In genomic region chr2:119838179-119838578, GRCh38 we compare ENCODE assay signal across 15 cellular contexts.
DNase-seq lines count a peak whose midpoint lies in the region; ATAC-seq and TF ChIP-seq lines count a peak whose summit lies in the region.
"Had no signal": no experiment of that assay in that cellular context is flagged by ENCODE, and none has a peak within 500 bp of the region (broad histone marks: within the 10 kb centered on the region; RNA-seq: fewer than 3 reads in every experiment).

No MANE protein-coding gene starts in this region.

- POLR2A ChIA-PET in activated CD4-positive, alpha-beta T cell treated with anti-CD3 and anti-CD28 coated beads for 36 hours (lab: Charles Lee): no interaction called here
- POLR2A ChIA-PET in activated CD4-positive, alpha-beta T cell treated with anti-CD3 and anti-CD28 coated beads, Interleukin-2, amount 10 ng/mL, durations not matched to agents 7 days and 5 days (lab: Charles Lee): no interaction called here

- H3K4me3 Mint-ChIP-seq in activated CD4-positive, alpha-beta T cell treated with anti-CD3 and anti-CD28 coated beads for 36 hours: no peak overlapping the region
- no peak overlapping the region for H3K4me3 Mint-ChIP-seq in activated CD4-positive, alpha-beta T cell treated with anti-CD3 and anti-CD28 coated beads, Interleukin-2, amount 10 ng/mL, durations not matched to agents 7 days and 5 days
- H3K4me3 Mint-ChIP-seq in progenitor cell of endocrine pancreas (ENCODE audit: low read depth) (no peak overlapping the region), osteocyte (ENCODE audit: unreplicated experiment) (no peak overlapping the region)
- H3K4me3 Mint-ChIP-seq: activated B cell treated with CpG ODN at 0.5 μM for 24 hours; activated T-cell treated with anti-CD3 and anti-CD28 coated beads, Interleukin-2, amount 50 U/mL, for 4 hours had no signal

- TF ChIP-seq CTCF in progenitor cell of endocrine pancreas (IDR thresholded peaks at IDR 0.05; ENCODE audit: unreplicated experiment): no peak
- TF ChIP-seq CTCF in lower leg skin (IDR thresholded peaks at IDR 0.05): no peak
- TF ChIP-seq CTCF in osteocyte (IDR thresholded peaks at IDR 0.05): no peak

- peaks cover 4% of the 10 kb centered on the region for H3K36me3 Mint-ChIP-seq in activated CD4-positive, alpha-beta T cell treated with anti-CD3 and anti-CD28 coated beads for 36 hours (ENCODE audit: low read depth)
- peaks cover 27% of the 10 kb centered on the region for H3K36me3 Mint-ChIP-seq in activated CD4-positive, alpha-beta T cell treated with anti-CD3 and anti-CD28 coated beads, Interleukin-2, amount 10 ng/mL, durations not matched to agents 7 days and 5 days (ENCODE audit: low read depth)
- H3K36me3 Mint-ChIP-seq in progenitor cell of endocrine pancreas (ENCODE audit: insufficient read depth) (peaks cover 15% of the 10 kb centered on the region), osteocyte (ENCODE audit: unreplicated experiment) (no peaks in the 10 kb centered on the region)

- CTCF ChIA-PET in activated CD4-positive, alpha-beta T cell treated with anti-CD3 and anti-CD28 coated beads for 36 hours (lab: Charles Lee): interaction anchor here (0.8 to 1.4 kb wide), 4 partner anchors 9 to 271 kb away, joined by 3 to 5 read pairs (median 4); no protein-coding TSS in a partner anchor
- CTCF ChIA-PET in activated CD4-positive, alpha-beta T cell treated with anti-CD3 and anti-CD28 coated beads, Interleukin-2, amount 10 ng/mL, durations not matched to agents 7 days and 5 days (lab: Charles Lee): interaction anchor here (0.6 kb wide), 1 partner anchor 1510 kb away, joined by 3 read pairs; no protein-coding TSS in a partner anchor

- ATAC-seq in activated CD4-positive, alpha-beta T cell treated with anti-CD3 and anti-CD28 coated beads for 36 hours: no peak
- no peak for ATAC-seq in GM21390 (IDR thresholded peaks at IDR 0.05; ENCODE audit: unreplicated experiment)
- ATAC-seq: activated T-cell treated with anti-CD3 and anti-CD28 coated beads, Interleukin-2, amount 50 U/mL, for 4 hours had no signal

- peak; percentile 29 for DNase-seq in activated CD4-positive, alpha-beta T cell treated with anti-CD3 and anti-CD28 coated beads for 36 hours
- DNase-seq in activated CD4-positive, alpha-beta T cell treated with anti-CD3 and anti-CD28 coated beads, Interleukin-2, amount 10 ng/mL, durations not matched to agents 7 days and 5 days: no peak
- DNase-seq in cerebellar nuclear complex (lab: John Stamatoyannopoulos, UW): peak; percentile 32 to 80
- no peak for DNase-seq in progenitor cell of endocrine pancreas (ENCODE audit: low spot score, unreplicated experiment)
- no peak for DNase-seq in lower leg skin (ENCODE audit: low spot score in 2 of 2)
- no peak for DNase-seq in osteocyte (ENCODE audit: extremely low spot score, unreplicated experiment)
- DNase-seq: activated B cell treated with CpG ODN at 0.5 μM for 24 hours; activated T-cell treated with anti-CD3 and anti-CD28 coated beads, Interleukin-2, amount 50 U/mL, for 4 hours; effector CD8-positive, alpha-beta T cell; islet precursor cell; NCI-H146; stimulated activated CD4-positive, alpha-beta T cell treated with anti-CD3 and anti-CD28 coated beads, Interleukin-1b, Interleukin-23, amount 100 ng/mL, for 48 hours had no signal

- peak; percentile 27 for TF ChIP-seq RAD21 in Ishikawa (IDR thresholded peaks at IDR 0.05; ENCODE audit: low read depth)

- H3K9me3 Mint-ChIP-seq in activated CD4-positive, alpha-beta T cell treated with anti-CD3 and anti-CD28 coated beads for 36 hours (ENCODE audit: low read depth): no peaks in the 10 kb centered on the region
- peaks cover 4% of the 10 kb centered on the region for H3K9me3 Mint-ChIP-seq in activated CD4-positive, alpha-beta T cell treated with anti-CD3 and anti-CD28 coated beads, Interleukin-2, amount 10 ng/mL, durations not matched to agents 7 days and 5 days
- H3K9me3 Mint-ChIP-seq in progenitor cell of endocrine pancreas (ENCODE audit: low read depth) (peaks cover 8% of the 10 kb centered on the region), osteocyte (ENCODE audit: unreplicated experiment) (no peaks in the 10 kb centered on the region)
- H3K9me3 Mint-ChIP-seq: activated B cell treated with CpG ODN at 0.5 μM for 24 hours; activated T-cell treated with anti-CD3 and anti-CD28 coated beads, Interleukin-2, amount 50 U/mL, for 4 hours had no signal

- no peak for TF ChIP-seq POLR2A in lower leg skin (IDR thresholded peaks at IDR 0.05)

- intact Hi-C loops in activated CD4-positive, alpha-beta T cell treated with anti-CD3 and anti-CD28 coated beads for 36 hours (cut with DNase I, micrococcal nuclease): no loop called here
- intact Hi-C loops in lower leg skin (cut with DNase I; ENCODE audit: low total_unique reads): no loop called here

- TF ChIP-seq EP300 in Ishikawa (IDR thresholded peaks at IDR 0.05; ENCODE audit: borderline replicate concordance): no peak

- WGBS in lower leg skin, 2 donors: 36 to 60% methylated on average over 5 of the region's 5 CpGs

- H3K4me3 ChIP-seq in lower leg skin (ENCODE audit: low read depth, poor library complexity, severe bottlenecking): no peak overlapping the region
- H3K4me3 ChIP-seq: SJSA1 had no signal

- H3K27me3 Mint-ChIP-seq in activated CD4-positive, alpha-beta T cell treated with anti-CD3 and anti-CD28 coated beads for 36 hours: no peaks in the 10 kb centered on the region
- H3K27me3 Mint-ChIP-seq in activated CD4-positive, alpha-beta T cell treated with anti-CD3 and anti-CD28 coated beads, Interleukin-2, amount 10 ng/mL, durations not matched to agents 7 days and 5 days: no peaks in the 10 kb centered on the region
- no peaks in the 10 kb centered on the region for H3K27me3 Mint-ChIP-seq in progenitor cell of endocrine pancreas
- H3K27me3 Mint-ChIP-seq in osteocyte (ENCODE audit: unreplicated experiment): no peaks in the 10 kb centered on the region
- H3K27me3 Mint-ChIP-seq: activated B cell treated with CpG ODN at 0.5 μM for 24 hours had no signal

- peaks cover 43% of the 10 kb centered on the region for H3K4me1 Mint-ChIP-seq in activated CD4-positive, alpha-beta T cell treated with anti-CD3 and anti-CD28 coated beads for 36 hours
- H3K4me1 Mint-ChIP-seq in activated CD4-positive, alpha-beta T cell treated with anti-CD3 and anti-CD28 coated beads, Interleukin-2, amount 10 ng/mL, durations not matched to agents 7 days and 5 days: peaks cover 25% of the 10 kb centered on the region
- H3K4me1 Mint-ChIP-seq in progenitor cell of endocrine pancreas (ENCODE audit: low read depth) (peaks cover 23% of the 10 kb centered on the region), osteocyte (ENCODE audit: unreplicated experiment) (peaks cover 3% of the 10 kb centered on the region)

- H3K27ac Mint-ChIP-seq in activated CD4-positive, alpha-beta T cell treated with anti-CD3 and anti-CD28 coated beads for 36 hours: no peak overlapping the region
- H3K27ac Mint-ChIP-seq in activated CD4-positive, alpha-beta T cell treated with anti-CD3 and anti-CD28 coated beads, Interleukin-2, amount 10 ng/mL, durations not matched to agents 7 days and 5 days: no peak overlapping the region
- H3K27ac Mint-ChIP-seq in progenitor cell of endocrine pancreas: peak overlapping the region; percentile 30
- H3K27ac Mint-ChIP-seq in osteocyte (ENCODE audit: unreplicated experiment): no peak overlapping the region
- H3K27ac Mint-ChIP-seq: activated B cell treated with CpG ODN at 0.5 μM for 24 hours had no signal

TF ChIP-seq in Ishikawa, 13 proteins besides CTCF, POLR2A, EP300 and RAD21 (continues in another document):
- TF ChIP-seq FOXM1 (IDR thresholded peaks at IDR 0.05; ENCODE audit: borderline replicate concordance, low read depth) (no peak), EGR1 (IDR thresholded peaks at IDR 0.05) (no peak; the same call in 1 of the 2 replicates), TEAD4 (IDR thresholded peaks at IDR 0.05) (0 out of 2 replicates have a peak, but pooled peaks have one; percentile 3), MAX (IDR thresholded peaks at IDR 0.05) (peak; percentile 41; the same call in 1 of the 2 replicates), NFIC (IDR thresholded peaks at IDR 0.05) (peak; percentile 70), REST (IDR thresholded peaks at IDR 0.05; ENCODE audit: low read depth) (no peak), CEBPB (IDR thresholded peaks at IDR 0.05) (no peak), ZBTB7A (IDR thresholded peaks at IDR 0.05; ENCODE audit: low read depth) (no peak), YY1 (IDR thresholded peaks at IDR 0.05; ENCODE audit: low read depth) (no peak), TCF12 (IDR thresholded peaks at IDR 0.05; ENCODE audit: low read depth) (peak; percentile 48; the same call in 1 of the 2 replicates), TAF1 (IDR thresholded peaks at IDR 0.05; ENCODE audit: low read depth) (no peak)

Comparison
In these comparisons a context has a peak if more than half of its experiments do, and no peak if none do; other contexts are left out.
1. DNase-seq: peak in activated CD4-positive, alpha-beta T cell treated with anti-CD3 and anti-CD28 coated beads for 36 hours (single experiment) and cerebellar nuclear complex (2 of 2); none in activated CD4-positive, alpha-beta T cell treated with anti-CD3 and anti-CD28 coated beads, Interleukin-2, amount 10 ng/mL, durations not matched to agents 7 days and 5 days (single experiment), progenitor cell of endocrine pancreas (single experiment), lower leg skin (0 of 2) and osteocyte (single experiment).